Comparison of ENCODE assay signal across 20 cellular contexts in genomic region chr14:61258985-61259384, GRCh38. TPM values are rescaled to one million over a fixed set of nuclear protein-coding genes. Genes with fewer than 3 reads are reported as not detected.
DNase-seq lines count a peak whose midpoint lies in the region; ATAC-seq and TF ChIP-seq lines count a peak whose summit lies in the region.
"Had no signal": no experiment of that assay in that cellular context is flagged by ENCODE, and none has a peak within 500 bp of the region (broad histone marks: within the 10 kb centered on the region; RNA-seq: fewer than 3 reads in every experiment).

No MANE protein-coding gene starts in this region.

- H3K4me1 Mint-ChIP-seq in HFFc6 (ENCODE audit: low read depth) (peaks cover 70% of the 10 kb centered on the region), nephron (peaks cover 62% of the 10 kb centered on the region)
- no peaks in the 10 kb centered on the region for H3K4me1 Mint-ChIP-seq in natural killer cell treated with Interleukin-12 subunit alpha and Interleukin-12 subunit beta and Interleukin-15 and Interleukin-18, amount 100 ng/mL, for 72 hours (ENCODE audit: low read depth in 2 of 2)
- H3K4me1 Mint-ChIP-seq: activated naive CD4-positive, alpha-beta T cell treated with anti-CD3 and anti-CD28 coated beads, Interleukin-2, amount 10 ng/mL, durations not matched to agents 7 days and 5 days had no signal

- H3K4me3 ChIP-seq in adipocyte (ENCODE audit: low read length), result peak overlapping the region; percentile 36
- H3K4me3 ChIP-seq: BLaER1 treated with 17β-estradiol and CSF1 and Interleukin-3, amounts not matched to agents 10 nM and 100 nM had no signal

- no peak for TF ChIP-seq CTCF in HFFc6 (IDR thresholded peaks at IDR 0.05)
- TF ChIP-seq CTCF in nephron (IDR thresholded peaks at IDR 0.05; ENCODE audit: unreplicated experiment in 3 of 3), result no peak

- H3K36me3 ChIP-seq in adipocyte (ENCODE audit: control insufficient read depth, insufficient read depth, low read length, severe bottlenecking), result no peaks in the 10 kb centered on the region
- H3K36me3 ChIP-seq: BLaER1 treated with 17β-estradiol and CSF1 and Interleukin-3, amounts not matched to agents 10 nM and 100 nM had no signal

- no peaks in the 10 kb centered on the region for H3K9me3 ChIP-seq in adipocyte (ENCODE audit: control insufficient read depth, low read length)
- H3K9me3 ChIP-seq: BLaER1 treated with 17β-estradiol and CSF1 and Interleukin-3, amounts not matched to agents 10 nM and 100 nM had no signal

- no peak for ATAC-seq in natural killer cell treated with Interleukin-12 subunit alpha and Interleukin-12 subunit beta and Interleukin-15 and Interleukin-18, amount 100 ng/mL, for 72 hours
- no peak for ATAC-seq in left colon
- ATAC-seq: activated CD4-positive, CD25-positive, alpha-beta regulatory T cell treated with anti-CD3 and anti-CD28 coated beads, Interleukin-2, amount 50 U/mL, for 24 hours; stimulated activated naive CD8-positive, alpha-beta T cell treated with anti-CD3 and anti-CD28 coated beads, Interleukin-15, Interleukin-2, amounts not matched to agents 100 U/mL and 50 U/mL, for 24 hours had no signal

- peaks cover 34% of the 10 kb centered on the region for H3K4me1 ChIP-seq in adipocyte (ENCODE audit: control insufficient read depth, insufficient read depth, low read length)

- H3K27me3 Mint-ChIP-seq in HFFc6 (ENCODE audit: insufficient read depth) (no peaks in the 10 kb centered on the region; the same call in 1 of the 2 replicates), nephron (ENCODE audit: low read depth) (peaks cover 4% of the 10 kb centered on the region)
- H3K27me3 Mint-ChIP-seq in natural killer cell treated with Interleukin-12 subunit alpha and Interleukin-12 subunit beta and Interleukin-15 and Interleukin-18, amount 100 ng/mL, for 72 hours, result peaks cover 17 to 30% of the 10 kb centered on the region in 2 donors

- peak; percentile 38 for DNase-seq in Daoy (ENCODE audit: low read depth)
- DNase-seq in HFFc6, result peak; percentile 67
- peak; percentile 58 for DNase-seq in adipocyte (ENCODE audit: low read depth)
- no peak for DNase-seq in NCI-H510A (lab: John Stamatoyannopoulos, UW)
- DNase-seq in natural killer cell treated with Interleukin-12 subunit alpha and Interleukin-12 subunit beta and Interleukin-15 and Interleukin-18, amount 100 ng/mL, for 72 hours (ENCODE audit: low spot score), result no peak
- no peak for DNase-seq in left colon
- no peak for DNase-seq in G401 (ENCODE audit: low spot score)
- DNase-seq: activated CD8-positive, alpha-beta memory T cell treated with anti-CD3 and anti-CD28 coated beads, Interleukin-2, amount 50 U/mL, for 48 hours; activated naive CD4-positive, alpha-beta T cell treated with anti-CD3 and anti-CD28 coated beads, Interleukin-2, amount 10 ng/mL, durations not matched to agents 7 days and 5 days; DMS53; foreskin melanocyte; H9; NCI-H1930; NCI-H748 treated with DMSO at 0.1 percent for 48 hours; stimulated activated naive CD8-positive, alpha-beta T cell treated with anti-CD3 and anti-CD28 coated beads, Interleukin-15, Interleukin-2, amounts not matched to agents 100 U/mL and 50 U/mL, for 24 hours; T-helper 1 cell had no signal

- H3K9ac ChIP-seq in adipocyte (ENCODE audit: low read length), result peak overlapping the region; percentile 32
- H3K9ac ChIP-seq: BLaER1 treated with 17β-estradiol and CSF1 and Interleukin-3, amounts not matched to agents 10 nM and 100 nM; KMS-11 had no signal

- in situ Hi-C loops in G401 (cut with HindIII; ENCODE audit: low sequenced_read_pairs), result no loop called here

- intact Hi-C loops in left colon (cut with DNase I, micrococcal nuclease), result loop anchor here in 1 of 2 donors (10.0 kb wide), 1 partner anchor 914 kb away; no protein-coding TSS in a partner anchor

- H3K9me3 Mint-ChIP-seq in HFFc6 (no peaks in the 10 kb centered on the region), nephron (no peaks in the 10 kb centered on the region)
- H3K9me3 Mint-ChIP-seq in natural killer cell treated with Interleukin-12 subunit alpha and Interleukin-12 subunit beta and Interleukin-15 and Interleukin-18, amount 100 ng/mL, for 72 hours, result no peaks in the 10 kb centered on the region
- H3K9me3 Mint-ChIP-seq: activated naive CD4-positive, alpha-beta T cell treated with anti-CD3 and anti-CD28 coated beads, Interleukin-2, amount 10 ng/mL, durations not matched to agents 7 days and 5 days; H9 had no signal

- peak overlapping the region; percentile 78 for H3K4me3 Mint-ChIP-seq in HFFc6
- no peak overlapping the region for H3K4me3 Mint-ChIP-seq in nephron
- no peak overlapping the region for H3K4me3 Mint-ChIP-seq in natural killer cell treated with Interleukin-12 subunit alpha and Interleukin-12 subunit beta and Interleukin-15 and Interleukin-18, amount 100 ng/mL, for 72 hours
- H3K4me3 Mint-ChIP-seq: activated naive CD4-positive, alpha-beta T cell treated with anti-CD3 and anti-CD28 coated beads, Interleukin-2, amount 10 ng/mL, durations not matched to agents 7 days and 5 days; H9 had no signal

- H3K27ac Mint-ChIP-seq in HFFc6, result peak overlapping the region; percentile 85
- peak overlapping the region in 2 of 3 experiments; percentile 17 to 42 for H3K27ac Mint-ChIP-seq in nephron
- H3K27ac Mint-ChIP-seq in natural killer cell treated with Interleukin-12 subunit alpha and Interleukin-12 subunit beta and Interleukin-15 and Interleukin-18, amount 100 ng/mL, for 72 hours, result no peak overlapping the region
- H3K27ac Mint-ChIP-seq: activated naive CD4-positive, alpha-beta T cell treated with anti-CD3 and anti-CD28 coated beads, Interleukin-2, amount 10 ng/mL, durations not matched to agents 7 days and 5 days; H9 had no signal

- H3K36me3 Mint-ChIP-seq in HFFc6 (ENCODE audit: low read depth), result no peaks in the 10 kb centered on the region
- no peaks in the 10 kb centered on the region for H3K36me3 Mint-ChIP-seq in nephron (ENCODE audit: low read depth)
- no peaks in the 10 kb centered on the region for H3K36me3 Mint-ChIP-seq in natural killer cell treated with Interleukin-12 subunit alpha and Interleukin-12 subunit beta and Interleukin-15 and Interleukin-18, amount 100 ng/mL, for 72 hours
- H3K36me3 Mint-ChIP-seq: activated naive CD4-positive, alpha-beta T cell treated with anti-CD3 and anti-CD28 coated beads, Interleukin-2, amount 10 ng/mL, durations not matched to agents 7 days and 5 days had no signal

- no peaks in the 10 kb centered on the region for H3K27me3 ChIP-seq in adipocyte (replicated peaks; ENCODE audit: control insufficient read depth, insufficient read depth, low read length)
- H3K27me3 ChIP-seq: BLaER1 treated with 17β-estradiol and CSF1 and Interleukin-3, amounts not matched to agents 10 nM and 100 nM had no signal

RNA-seq across cellular contexts. Expression of gene TMEM30B, which starts 22.2 kb away (rescaled TPM):
- not detected in 2 replicates for total RNA-seq in Daoy (2014; rRNA removed; shearing (Covaris generic))
- not detected for total RNA-seq in HFFc6 (2021; fragmentation: NEBNext Ultra II Directional; extraction: Animal tissue kit (Norgen Biotek cat#: 25700))
- total RNA-seq in natural killer cell treated with Interleukin-12 subunit alpha and Interleukin-12 subunit beta and Interleukin-15 and Interleukin-18, amount 100 ng/mL, for 72 hours, result 1 to 10 TPM in 1 of 2 donors, under 1 TPM in 1; 0.81 to 1.2 TPM
- total RNA-seq in left colon, result 10 to 100 TPM; 68.5 to 69.0 TPM
- not detected in 2 replicates for total RNA-seq in G401 (2014; rRNA removed; shearing (Covaris generic))

Comparison
In these comparisons a context has a peak if more than half of its experiments do, and no peak if none do; other contexts are left out.
1. DNase-seq: peak in Daoy (single experiment), HFFc6 (single experiment) and adipocyte (single experiment); none in NCI-H510A (single experiment), natural killer cell treated with Interleukin-12 subunit alpha and Interleukin-12 subunit beta and Interleukin-15 and Interleukin-18, amount 100 ng/mL, for 72 hours (single experiment), left colon (0 of 2) and G401 (single experiment).
2. H3K27ac Mint-ChIP-seq: peak in HFFc6 (single experiment) and nephron (2 of 3); none in natural killer cell treated with Interleukin-12 subunit alpha and Interleukin-12 subunit beta and Interleukin-15 and Interleukin-18, amount 100 ng/mL, for 72 hours (0 of 2).
3. RNA of gene TMEM30B, which starts 22.2 kb away (total RNA-seq): 68.5 to 69.0 TPM in left colon; 0.81 to 1.2 TPM in natural killer cell treated with Interleukin-12 subunit alpha and Interleukin-12 subunit beta and Interleukin-15 and Interleukin-18, amount 100 ng/mL, for 72 hours, not detected in Daoy, not detected in HFFc6 and not detected in G401; every median in the first group is over 10 times any median in the second.